1 cellular context compared by ENCODE assay signal in the genomic region with DNA sequence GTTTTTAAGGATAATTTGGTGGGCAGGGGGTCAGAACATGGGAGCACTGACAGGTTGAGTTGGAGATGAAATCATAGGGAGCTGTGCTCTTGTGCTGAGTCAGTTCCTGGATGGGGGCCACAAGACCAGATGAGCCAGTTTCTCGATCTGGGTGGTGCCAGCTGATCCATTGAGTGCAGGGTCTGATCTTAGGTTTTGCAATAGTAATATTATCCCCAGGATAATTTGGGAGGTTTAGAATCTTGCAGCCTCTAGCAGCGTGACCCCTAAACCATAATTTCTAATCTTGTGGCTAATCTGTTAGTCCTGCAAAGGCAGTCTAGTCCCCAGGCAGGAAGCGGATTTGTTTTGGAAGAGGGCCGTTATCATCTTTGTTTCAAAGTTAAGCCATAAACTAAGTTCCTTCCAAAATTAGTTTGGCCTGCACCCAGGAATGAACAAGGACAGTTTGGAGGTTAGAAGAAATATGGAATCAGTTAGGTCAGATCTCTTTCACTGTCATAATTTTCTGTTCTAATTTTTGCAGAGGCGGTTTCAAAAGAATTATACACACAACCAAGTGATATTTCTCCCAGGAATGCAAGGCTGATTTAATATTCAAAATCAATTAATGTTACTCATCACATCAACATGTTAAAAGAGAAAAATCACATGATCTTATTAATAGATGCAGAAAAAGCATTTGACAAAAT.
TF ChIP-seq lines count a peak whose summit lies in the region.

No MANE protein-coding gene starts in this region.

TF ChIP-seq in GM12878, 131 proteins besides CTCF, POLR2A, EP300 and RAD21:
- no peak for TF ChIP-seq NFYA (IDR thresholded peaks at IDR 0.05; ENCODE audit: borderline replicate concordance, low read depth, low read length)
